In genomic region chrX:39922926-39923325, GRCh38 we compare ENCODE assay signal across 23 cellular contexts.
"Had no signal": no experiment of that assay in that cellular context is flagged by ENCODE, and none has a peak within 500 bp of the region (broad histone marks: within the 10 kb centered on the region; RNA-seq: fewer than 3 reads in every experiment).

No MANE protein-coding gene starts in this region.

- H3K36me3 ChIP-seq: pancreas, right lobe of liver, tibial nerve, uterus had no signal

- DNase-seq: hippocampal formation; kidney glomerular epithelial cell; left cardiac atrium; mesendoderm; naive thymus-derived CD4-positive, alpha-beta T cell; nucleus accumbens; pancreas; psoas muscle; right lobe of liver; stimulated activated CD4-positive, alpha-beta T cell treated with anti-CD3 and anti-CD28 coated beads, Interleukin-1b, Interleukin-23, amount 100 ng/mL, for 48 hours; stimulated activated CD4-positive, alpha-beta T cell treated with anti-CD3 and anti-CD28 coated beads, Interleukin-2, amount 100 ng/mL, for 48 hours; stimulated activated CD4-positive, alpha-beta T cell treated with anti-CD3 and anti-CD28 coated beads, Interleukin-4, amount 100 ng/mL, for 4 hours; stimulated activated CD8-positive, alpha-beta memory T cell treated with anti-CD3 and anti-CD28 coated beads, Interleukin-4, amount 100 ng/mL, for 48 hours; stimulated activated naive CD4-positive, alpha-beta T cell treated with Interleukin-2 at 50 U/mL for 16 hours; stimulated activated naive CD8-positive, alpha-beta T cell treated with anti-CD3 and anti-CD28 coated beads, Interleukin-15, amount 100 ng/mL, for 72 hours; substantia nigra; uterus had no signal

- H3K9me3 ChIP-seq: pancreas, psoas muscle, right lobe of liver, tibial nerve, uterus had no signal

- H3K27me3 ChIP-seq: pancreas, right lobe of liver, tibial nerve, uterus had no signal

- ATAC-seq: left cardiac atrium; left lobe of liver; naive thymus-derived CD4-positive, alpha-beta T cell; natural killer cell treated with Interleukin-12 subunit alpha and Interleukin-12 subunit beta and Interleukin-15 and Interleukin-18, amount 100 ng/mL, for 72 hours; psoas muscle; stimulated activated memory B cell treated with anti-CD40 and anti-IgM and Interleukin-4, amounts not matched to agents 10 μg/mL and 1 μg/mL and 100 μg/mL, for 72 hours; stimulated activated naive CD8-positive, alpha-beta T cell treated with anti-CD3 and anti-CD28 coated beads, Interleukin-15, amount 100 ng/mL, for 72 hours had no signal

- H3K27ac ChIP-seq: pancreas, psoas muscle, right lobe of liver, tibial nerve, uterus had no signal

- H3K4me3 ChIP-seq: lung, pancreas, psoas muscle, right lobe of liver, smooth muscle cell, tibial nerve, uterus had no signal
